In genomic region chr1:183598386-183598785, GRCh38 we compare ENCODE assay signal across 10 cellular contexts. TPM values are rescaled to one million over a fixed set of nuclear protein-coding genes. Genes with fewer than 3 reads are reported as not detected.
A peak's percentile ranks its signal among the peaks of the same experiment; 100 is the strongest.
DNase-seq lines count a peak whose midpoint lies in the region; ATAC-seq and TF ChIP-seq lines count a peak whose summit lies in the region.
"Had no signal": no experiment of that assay in that cellular context is flagged by ENCODE, and none has a peak within 500 bp of the region (broad histone marks: within the 10 kb centered on the region; RNA-seq: fewer than 3 reads in every experiment).

No MANE protein-coding gene starts in this region.

- H3K4me3 ChIP-seq in MG63 (no peak overlapping the region), osteoblast (ENCODE audit: insufficient read depth, low read length) (no peak overlapping the region)

- DNase-seq in MG63 = peak; percentile 19
- DNase-seq in midbrain (lab: John Stamatoyannopoulos, UW) = peak; percentile 21
- DNase-seq in DMS 273 treated with DMSO at 0.1 percent for 48 hours (lab: John Stamatoyannopoulos, UW) = no peak
- no peak for DNase-seq in osteoblast (ENCODE audit: insufficient read length, low spot score, missing footprints)
- no peak for DNase-seq in dermis blood vessel endothelial cell
- no peak for DNase-seq in HuH-7.5 (ENCODE audit: low spot score)

- H3K4me2 ChIP-seq in osteoblast (ENCODE audit: insufficient read depth, low read length) = no peak overlapping the region

- no peaks in the 10 kb centered on the region for H4K20me1 ChIP-seq in osteoblast (ENCODE audit: insufficient read depth, low read length)

- H3K36me3 ChIP-seq in MG63 (no peaks in the 10 kb centered on the region), osteoblast (ENCODE audit: insufficient read depth, low read length) (no peaks in the 10 kb centered on the region)

- no peak for TF ChIP-seq CTCF in osteoblast (IDR thresholded peaks at IDR 0.05; ENCODE audit: extremely low read depth, low read depth, low read length)

- H2AFZ ChIP-seq in osteoblast (ENCODE audit: low read length) = no peak overlapping the region

- H3K4me1 ChIP-seq in osteoblast (ENCODE audit: insufficient read depth, low read length) = peaks cover 11% of the 10 kb centered on the region

- no peaks in the 10 kb centered on the region for H3K9me3 ChIP-seq in MG63
- no peaks in the 10 kb centered on the region for H3K9me3 ChIP-seq in osteoblast (ENCODE audit: low read depth, low read length)

- H3K27ac ChIP-seq in osteoblast (ENCODE audit: low read depth, low read length) = no peak overlapping the region

- H3K27me3 ChIP-seq in MG63 = no peaks in the 10 kb centered on the region
- no peaks in the 10 kb centered on the region for H3K27me3 ChIP-seq in osteoblast (ENCODE audit: insufficient read depth, low read length)

- ATAC-seq in GM18511 (IDR thresholded peaks at IDR 0.05; ENCODE audit: unreplicated experiment) = peak; percentile 76
- ATAC-seq in GM21529 (IDR thresholded peaks at IDR 0.05; ENCODE audit: unreplicated experiment) = peak; percentile 84
- ATAC-seq: esophagus mucosa had no signal

- H3K79me2 ChIP-seq in osteoblast (ENCODE audit: insufficient read depth, low read length) = no peaks in the 10 kb centered on the region

RNA-seq across cellular contexts. Expression of gene NCF2, which starts 8.1 kb away (rescaled TPM):
- total RNA-seq in MG63 (2014; rRNA removed; shearing (Covaris generic); ENCODE audit: low replicate concordance) = 0.53 and 0.64 TPM in 2 replicates
- total RNA-seq in osteoblast (0.88 and 2.2 TPM in 2 replicates), dermis blood vessel endothelial cell (not detected in 2 replicates)

RNA-seq across cellular contexts. Expression of gene ARPC5, which starts 37.2 kb away (rescaled TPM):
- 232 and 372 TPM in 2 replicates for total RNA-seq in MG63 (2014; rRNA removed; shearing (Covaris generic); ENCODE audit: low replicate concordance)
- 156 and 157 TPM in 2 replicates for total RNA-seq in osteoblast
- 172 and 229 TPM in 2 replicates for total RNA-seq in dermis blood vessel endothelial cell

RNA-seq across cellular contexts. Expression of gene APOBEC4, which starts 54.7 kb away (rescaled TPM):
- total RNA-seq in MG63 (2014; rRNA removed; shearing (Covaris generic); ENCODE audit: low replicate concordance) = not detected in 2 replicates
- total RNA-seq in osteoblast (under 0.01 TPM in 1 of 2 replicates, not detected in the other), dermis blood vessel endothelial cell (not detected in 2 replicates)
- total RNA-seq: esophagus mucosa, omental fat pad had no signal

Comparison
In these comparisons a context has a peak if more than half of its experiments do, and no peak if none do; other contexts are left out.
1. DNase-seq: peak in MG63 (single experiment) and midbrain (single experiment); none in DMS 273 treated with DMSO at 0.1 percent for 48 hours (single experiment), osteoblast (single experiment), dermis blood vessel endothelial cell (single experiment) and HuH-7.5 (single experiment).